1 cellular context compared by ENCODE assay signal in the genomic region with DNA sequence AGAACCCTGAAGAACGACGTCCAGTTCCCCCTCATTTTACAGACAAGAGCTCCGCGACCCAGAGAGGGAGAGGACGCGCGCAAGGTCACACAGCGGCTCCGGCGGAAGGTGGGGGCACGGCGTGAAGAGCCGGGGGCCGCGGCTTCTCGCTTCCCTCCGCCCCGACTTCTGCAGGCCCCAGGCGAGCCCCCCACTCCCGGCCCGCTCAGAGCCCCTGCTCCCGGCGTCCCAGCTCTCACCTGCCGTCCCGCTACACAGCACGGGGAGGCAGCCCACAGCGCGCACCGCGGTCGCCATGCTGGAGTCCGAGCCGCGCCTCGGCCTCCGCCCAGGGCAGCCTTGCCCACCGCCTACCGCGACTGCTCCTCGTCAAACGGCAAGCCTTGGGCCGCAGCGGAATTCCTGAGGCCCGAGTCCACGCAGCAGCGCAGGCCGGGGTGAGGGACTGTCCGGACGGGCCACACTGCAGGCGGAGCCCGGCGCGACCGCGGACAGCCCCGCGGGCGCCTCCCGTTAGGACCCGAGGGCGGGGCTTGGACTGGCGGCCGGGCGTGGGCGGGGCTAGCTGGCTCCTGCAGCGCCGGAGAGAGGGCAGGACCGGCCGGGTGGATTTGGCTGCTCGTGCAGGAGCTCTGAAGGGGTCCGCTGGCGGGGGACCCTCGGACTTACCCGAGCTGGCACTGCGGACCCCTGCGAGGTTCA.
TF ChIP-seq lines count a peak whose summit lies in the region.

A gene (minus strand): TSS at position 314 of the 702 bp plus-strand sequence. CDS start 17 bp downstream, at position 297.

TF ChIP-seq in HepG2, 621 proteins besides CTCF, POLR2A, EP300 and RAD21 (continued from another document and continues in another):
- TF ChIP-seq, protein P1, sequence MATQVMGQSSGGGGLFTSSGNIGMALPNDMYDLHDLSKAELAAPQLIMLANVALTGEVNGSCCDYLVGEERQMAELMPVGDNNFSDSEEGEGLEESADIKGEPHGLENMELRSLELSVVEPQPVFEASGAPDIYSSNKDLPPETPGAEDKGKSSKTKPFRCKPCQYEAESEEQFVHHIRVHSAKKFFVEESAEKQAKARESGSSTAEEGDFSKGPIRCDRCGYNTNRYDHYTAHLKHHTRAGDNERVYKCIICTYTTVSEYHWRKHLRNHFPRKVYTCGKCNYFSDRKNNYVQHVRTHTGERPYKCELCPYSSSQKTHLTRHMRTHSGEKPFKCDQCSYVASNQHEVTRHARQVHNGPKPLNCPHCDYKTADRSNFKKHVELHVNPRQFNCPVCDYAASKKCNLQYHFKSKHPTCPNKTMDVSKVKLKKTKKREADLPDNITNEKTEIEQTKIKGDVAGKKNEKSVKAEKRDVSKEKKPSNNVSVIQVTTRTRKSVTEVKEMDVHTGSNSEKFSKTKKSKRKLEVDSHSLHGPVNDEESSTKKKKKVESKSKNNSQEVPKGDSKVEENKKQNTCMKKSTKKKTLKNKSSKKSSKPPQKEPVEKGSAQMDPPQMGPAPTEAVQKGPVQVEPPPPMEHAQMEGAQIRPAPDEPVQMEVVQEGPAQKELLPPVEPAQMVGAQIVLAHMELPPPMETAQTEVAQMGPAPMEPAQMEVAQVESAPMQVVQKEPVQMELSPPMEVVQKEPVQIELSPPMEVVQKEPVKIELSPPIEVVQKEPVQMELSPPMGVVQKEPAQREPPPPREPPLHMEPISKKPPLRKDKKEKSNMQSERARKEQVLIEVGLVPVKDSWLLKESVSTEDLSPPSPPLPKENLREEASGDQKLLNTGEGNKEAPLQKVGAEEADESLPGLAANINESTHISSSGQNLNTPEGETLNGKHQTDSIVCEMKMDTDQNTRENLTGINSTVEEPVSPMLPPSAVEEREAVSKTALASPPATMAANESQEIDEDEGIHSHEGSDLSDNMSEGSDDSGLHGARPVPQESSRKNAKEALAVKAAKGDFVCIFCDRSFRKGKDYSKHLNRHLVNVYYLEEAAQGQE (IDR thresholded peaks at IDR 0.05; ENCODE audit: borderline replicate concordance in 1 of 2, low read depth in 1 of 2, low read length in 2 of 2), result peak in 1 of 2 experiments; percentile 45; a peak in 2 of 4 replicates
- TF ChIP-seq HHEX (CRISPR knock-in tag; IDR thresholded peaks at IDR 0.05) (no peak), MYNN (CRISPR knock-in tag; IDR thresholded peaks at IDR 0.05; ENCODE audit: low read depth) (0 out of 2 replicates have a peak, but pooled peaks have one; percentile 85), SMAD1 (CRISPR knock-in tag; IDR thresholded peaks at IDR 0.05; ENCODE audit: borderline replicate concordance, low read depth) (peak; percentile 95; the same call in 1 of the 2 replicates), CC2D1A (CRISPR knock-in tag; IDR thresholded peaks at IDR 0.05) (peak; percentile 83; the same call in 1 of the 2 replicates), TBX3 (IDR thresholded peaks at IDR 0.05; ENCODE audit: borderline replicate concordance) (no peak), ZNF230 (CRISPR knock-in tag; IDR thresholded peaks at IDR 0.05) (peak; percentile 97; the same call in 1 of the 2 replicates), SOX5 (CRISPR knock-in tag; IDR thresholded peaks at IDR 0.05; ENCODE audit: borderline replicate concordance) (peak; percentile 52; the same call in 1 of the 2 replicates), PRPF4 (IDR thresholded peaks at IDR 0.05; ENCODE audit: low read depth, low read length, poor library complexity, severe bottlenecking) (no peak), ZNF790 (CRISPR knock-in tag; IDR thresholded peaks at IDR 0.05; ENCODE audit: borderline replicate concordance) (peak; percentile 82; the same call in 1 of the 2 replicates), RBFOX2 (IDR thresholded peaks at IDR 0.05; ENCODE audit: low read depth, low read length) (peak; percentile 99), ZNF136 (CRISPR knock-in tag; IDR thresholded peaks at IDR 0.05; ENCODE audit: low read depth) (no peak), MTF1 (CRISPR knock-in tag; IDR thresholded peaks at IDR 0.05) (no peak), CHD2 (IDR thresholded peaks at IDR 0.05; ENCODE audit: low read depth, low read length) (no peak), NR2C2 (CRISPR knock-in tag; IDR thresholded peaks at IDR 0.05; ENCODE audit: borderline replicate concordance) (peak; percentile 75; the same call in 1 of the 2 replicates), DMAP1 (CRISPR knock-in tag; IDR thresholded peaks at IDR 0.05) (peak; percentile 99), ZNF572 (CRISPR knock-in tag; IDR thresholded peaks at IDR 0.05) (no peak), NFRKB (IDR thresholded peaks at IDR 0.05) (no peak), GZF1 (CRISPR knock-in tag; IDR thresholded peaks at IDR 0.05) (no peak), SALL2 (CRISPR knock-in tag; IDR thresholded peaks at IDR 0.05) (peak; percentile 92), ZIK1 (CRISPR knock-in tag; IDR thresholded peaks at IDR 0.05; ENCODE audit: borderline replicate concordance, low read depth) (peak; percentile 92), ZKSCAN8 (CRISPR knock-in tag; IDR thresholded peaks at IDR 0.05; ENCODE audit: borderline replicate concordance) (peak; percentile 43; the same call in 1 of the 2 replicates), ZNF382 (CRISPR knock-in tag; IDR thresholded peaks at IDR 0.05; ENCODE audit: borderline replicate concordance) (no peak), RBM22 (optimal IDR thresholded peaks at IDR 0.05; ENCODE audit: low read length) (no peak), CEBPB (IDR thresholded peaks at IDR 0.05; ENCODE audit: borderline replicate concordance, low read depth, low read length) (no peak), ZNF737 (CRISPR knock-in tag; IDR thresholded peaks at IDR 0.05; ENCODE audit: borderline replicate concordance) (no peak), SOX13 (IDR thresholded peaks at IDR 0.05) (no peak; the same call in 1 of the 2 replicates), SOX13 (CRISPR knock-in tag; conservative IDR thresholded peaks at IDR 0.05 in 1 of 2, IDR thresholded peaks at IDR 0.05 in 1 of 2) (peak in 1 of 2 experiments; percentile 52; a peak in 2 of 4 replicates), ZNF367 (CRISPR knock-in tag; IDR thresholded peaks at IDR 0.05; ENCODE audit: borderline replicate concordance) (no peak; the same call in 1 of the 2 replicates), SAP130 (CRISPR knock-in tag; IDR thresholded peaks at IDR 0.05; ENCODE audit: low read depth) (peak; percentile 76; the same call in 1 of the 2 replicates), FOXC1 (CRISPR knock-in tag; IDR thresholded peaks at IDR 0.05; ENCODE audit: borderline replicate concordance) (peak; percentile 83; the same call in 1 of the 2 replicates), ZNF343 (CRISPR knock-in tag; IDR thresholded peaks at IDR 0.05) (peak; percentile 95; the same call in 1 of the 2 replicates), NPAS2 (CRISPR knock-in tag; IDR thresholded peaks at IDR 0.05; ENCODE audit: borderline replicate concordance) (no peak), ZC3H4 (CRISPR knock-in tag; IDR thresholded peaks at IDR 0.05; ENCODE audit: borderline replicate concordance) (no peak; the same call in 1 of the 2 replicates)
- TF ChIP-seq, protein P2, sequence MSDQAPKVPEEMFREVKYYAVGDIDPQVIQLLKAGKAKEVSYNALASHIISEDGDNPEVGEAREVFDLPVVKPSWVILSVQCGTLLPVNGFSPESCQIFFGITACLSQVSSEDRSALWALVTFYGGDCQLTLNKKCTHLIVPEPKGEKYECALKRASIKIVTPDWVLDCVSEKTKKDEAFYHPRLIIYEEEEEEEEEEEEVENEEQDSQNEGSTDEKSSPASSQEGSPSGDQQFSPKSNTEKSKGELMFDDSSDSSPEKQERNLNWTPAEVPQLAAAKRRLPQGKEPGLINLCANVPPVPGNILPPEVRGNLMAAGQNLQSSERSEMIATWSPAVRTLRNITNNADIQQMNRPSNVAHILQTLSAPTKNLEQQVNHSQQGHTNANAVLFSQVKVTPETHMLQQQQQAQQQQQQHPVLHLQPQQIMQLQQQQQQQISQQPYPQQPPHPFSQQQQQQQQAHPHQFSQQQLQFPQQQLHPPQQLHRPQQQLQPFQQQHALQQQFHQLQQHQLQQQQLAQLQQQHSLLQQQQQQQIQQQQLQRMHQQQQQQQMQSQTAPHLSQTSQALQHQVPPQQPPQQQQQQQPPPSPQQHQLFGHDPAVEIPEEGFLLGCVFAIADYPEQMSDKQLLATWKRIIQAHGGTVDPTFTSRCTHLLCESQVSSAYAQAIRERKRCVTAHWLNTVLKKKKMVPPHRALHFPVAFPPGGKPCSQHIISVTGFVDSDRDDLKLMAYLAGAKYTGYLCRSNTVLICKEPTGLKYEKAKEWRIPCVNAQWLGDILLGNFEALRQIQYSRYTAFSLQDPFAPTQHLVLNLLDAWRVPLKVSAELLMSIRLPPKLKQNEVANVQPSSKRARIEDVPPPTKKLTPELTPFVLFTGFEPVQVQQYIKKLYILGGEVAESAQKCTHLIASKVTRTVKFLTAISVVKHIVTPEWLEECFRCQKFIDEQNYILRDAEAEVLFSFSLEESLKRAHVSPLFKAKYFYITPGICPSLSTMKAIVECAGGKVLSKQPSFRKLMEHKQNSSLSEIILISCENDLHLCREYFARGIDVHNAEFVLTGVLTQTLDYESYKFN (CRISPR knock-in tag; conservative IDR thresholded peaks at IDR 0.05), result peak; percentile 60
- TF ChIP-seq, protein P3, sequence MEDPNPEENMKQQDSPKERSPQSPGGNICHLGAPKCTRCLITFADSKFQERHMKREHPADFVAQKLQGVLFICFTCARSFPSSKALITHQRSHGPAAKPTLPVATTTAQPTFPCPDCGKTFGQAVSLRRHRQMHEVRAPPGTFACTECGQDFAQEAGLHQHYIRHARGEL (CRISPR knock-in tag; IDR thresholded peaks at IDR 0.05), result 0 out of 2 replicates have a peak, but pooled peaks have one; percentile 76
- TF ChIP-seq, protein P4, sequence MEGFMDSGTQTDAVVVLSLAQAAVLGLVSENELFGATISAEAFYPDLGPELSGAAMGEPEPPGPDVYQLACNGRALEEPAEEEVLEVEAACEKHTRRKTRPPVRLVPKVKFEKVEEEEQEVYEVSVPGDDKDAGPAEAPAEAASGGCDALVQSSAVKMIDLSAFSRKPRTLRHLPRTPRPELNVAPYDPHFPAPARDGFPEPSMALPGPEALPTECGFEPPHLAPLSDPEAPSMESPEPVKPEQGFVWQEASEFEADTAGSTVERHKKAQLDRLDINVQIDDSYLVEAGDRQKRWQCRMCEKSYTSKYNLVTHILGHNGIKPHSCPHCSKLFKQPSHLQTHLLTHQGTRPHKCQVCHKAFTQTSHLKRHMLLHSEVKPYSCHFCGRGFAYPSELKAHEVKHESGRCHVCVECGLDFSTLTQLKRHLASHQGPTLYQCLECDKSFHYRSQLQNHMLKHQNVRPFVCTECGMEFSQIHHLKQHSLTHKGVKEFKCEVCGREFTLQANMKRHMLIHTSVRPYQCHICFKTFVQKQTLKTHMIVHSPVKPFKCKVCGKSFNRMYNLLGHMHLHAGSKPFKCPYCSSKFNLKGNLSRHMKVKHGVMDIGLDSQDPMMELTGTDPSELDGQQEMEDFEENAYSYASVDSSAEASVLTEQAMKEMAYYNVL (CRISPR knock-in tag; IDR thresholded peaks at IDR 0.05; ENCODE audit: borderline replicate concordance), result no peak
- TF ChIP-seq, protein P5, sequence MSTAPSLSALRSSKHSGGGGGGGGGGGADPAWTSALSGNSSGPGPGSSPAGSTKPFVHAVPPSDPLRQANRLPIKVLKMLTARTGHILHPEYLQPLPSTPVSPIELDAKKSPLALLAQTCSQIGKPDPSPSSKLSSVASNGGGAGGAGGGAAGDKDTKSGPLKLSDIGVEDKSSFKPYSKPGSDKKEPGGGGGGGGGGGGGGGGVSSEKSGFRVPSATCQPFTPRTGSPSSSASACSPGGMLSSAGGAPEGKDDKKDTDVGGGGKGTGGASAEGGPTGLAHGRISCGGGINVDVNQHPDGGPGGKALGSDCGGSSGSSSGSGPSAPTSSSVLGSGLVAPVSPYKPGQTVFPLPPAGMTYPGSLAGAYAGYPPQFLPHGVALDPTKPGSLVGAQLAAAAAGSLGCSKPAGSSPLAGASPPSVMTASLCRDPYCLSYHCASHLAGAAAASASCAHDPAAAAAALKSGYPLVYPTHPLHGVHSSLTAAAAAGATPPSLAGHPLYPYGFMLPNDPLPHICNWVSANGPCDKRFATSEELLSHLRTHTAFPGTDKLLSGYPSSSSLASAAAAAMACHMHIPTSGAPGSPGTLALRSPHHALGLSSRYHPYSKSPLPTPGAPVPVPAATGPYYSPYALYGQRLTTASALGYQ (CRISPR knock-in tag; IDR thresholded peaks at IDR 0.05), result peak; percentile 84
- TF ChIP-seq, protein P6, sequence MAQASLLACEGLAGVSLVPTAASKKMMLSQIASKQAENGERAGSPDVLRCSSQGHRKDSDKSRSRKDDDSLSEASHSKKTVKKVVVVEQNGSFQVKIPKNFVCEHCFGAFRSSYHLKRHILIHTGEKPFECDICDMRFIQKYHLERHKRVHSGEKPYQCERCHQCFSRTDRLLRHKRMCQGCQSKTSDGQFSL (CRISPR knock-in tag; IDR thresholded peaks at IDR 0.05), result peak; percentile 71; the same call in 1 of the 2 replicates
- TF ChIP-seq, protein P7, sequence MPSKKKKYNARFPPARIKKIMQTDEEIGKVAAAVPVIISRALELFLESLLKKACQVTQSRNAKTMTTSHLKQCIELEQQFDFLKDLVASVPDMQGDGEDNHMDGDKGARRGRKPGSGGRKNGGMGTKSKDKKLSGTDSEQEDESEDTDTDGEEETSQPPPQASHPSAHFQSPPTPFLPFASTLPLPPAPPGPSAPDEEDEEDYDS (CRISPR knock-in tag; IDR thresholded peaks at IDR 0.05), result peak; percentile 46; the same call in 1 of the 2 replicates
- TF ChIP-seq, protein P8, sequence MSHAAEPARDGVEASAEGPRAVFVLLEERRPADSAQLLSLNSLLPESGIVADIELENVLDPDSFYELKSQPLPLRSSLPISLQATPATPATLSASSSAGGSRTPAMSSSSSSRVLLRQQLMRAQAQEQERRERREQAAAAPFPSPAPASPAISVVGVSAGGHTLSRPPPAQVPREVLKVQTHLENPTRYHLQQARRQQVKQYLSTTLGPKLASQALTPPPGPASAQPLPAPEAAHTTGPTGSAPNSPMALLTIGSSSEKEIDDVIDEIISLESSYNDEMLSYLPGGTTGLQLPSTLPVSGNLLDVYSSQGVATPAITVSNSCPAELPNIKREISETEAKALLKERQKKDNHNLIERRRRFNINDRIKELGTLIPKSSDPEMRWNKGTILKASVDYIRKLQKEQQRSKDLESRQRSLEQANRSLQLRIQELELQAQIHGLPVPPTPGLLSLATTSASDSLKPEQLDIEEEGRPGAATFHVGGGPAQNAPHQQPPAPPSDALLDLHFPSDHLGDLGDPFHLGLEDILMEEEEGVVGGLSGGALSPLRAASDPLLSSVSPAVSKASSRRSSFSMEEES (CRISPR knock-in tag; IDR thresholded peaks at IDR 0.05), result peak; percentile 15; the same call in 1 of the 2 replicates
- TF ChIP-seq, protein P9, sequence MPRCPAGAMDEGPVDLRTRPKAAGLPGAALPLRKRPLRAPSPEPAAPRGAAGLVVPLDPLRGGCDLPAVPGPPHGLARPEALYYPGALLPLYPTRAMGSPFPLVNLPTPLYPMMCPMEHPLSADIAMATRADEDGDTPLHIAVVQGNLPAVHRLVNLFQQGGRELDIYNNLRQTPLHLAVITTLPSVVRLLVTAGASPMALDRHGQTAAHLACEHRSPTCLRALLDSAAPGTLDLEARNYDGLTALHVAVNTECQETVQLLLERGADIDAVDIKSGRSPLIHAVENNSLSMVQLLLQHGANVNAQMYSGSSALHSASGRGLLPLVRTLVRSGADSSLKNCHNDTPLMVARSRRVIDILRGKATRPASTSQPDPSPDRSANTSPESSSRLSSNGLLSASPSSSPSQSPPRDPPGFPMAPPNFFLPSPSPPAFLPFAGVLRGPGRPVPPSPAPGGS (CRISPR knock-in tag; IDR thresholded peaks at IDR 0.05), result peak; percentile 67; the same call in 1 of the 2 replicates
